Comparison of ENCODE assay signal across 8 cellular contexts in genomic region chr16:31451681-31452351, GRCh38. TPM values are rescaled to one million over a fixed set of nuclear protein-coding genes. Genes with fewer than 3 reads are reported as not detected.
A peak's percentile ranks its signal among the peaks of the same experiment; 100 is the strongest.
DNase-seq lines count a peak whose midpoint lies in the region; ATAC-seq and TF ChIP-seq lines count a peak whose summit lies in the region.

No MANE protein-coding gene starts in this region.

- peaks cover 5% of the 10 kb centered on the region for H3K36me3 ChIP-seq in OCI-LY3 (replicated peaks; ENCODE audit: low read depth, low read length)
- no peaks in the 10 kb centered on the region for H3K36me3 ChIP-seq in mesendoderm (ENCODE audit: control insufficient read depth, insufficient read depth, low read length)
- H3K36me3 ChIP-seq in aorta (ENCODE audit: control insufficient read depth in 1 of 2, insufficient read depth in 2 of 2, low read length in 1 of 2), result no peaks in the 10 kb centered on the region

- H3K79me2 ChIP-seq in OCI-LY3 (ENCODE audit: low read length) (peaks cover 18% of the 10 kb centered on the region), mesendoderm (ENCODE audit: control insufficient read depth, insufficient read depth, low read length) (peaks cover 8% of the 10 kb centered on the region)

- DNase-seq in DMS53 treated with DMSO at 0.1 percent for 48 hours (lab: John Stamatoyannopoulos, UW; ENCODE audit: unreplicated experiment), result peak; percentile 24
- peak; percentile 54 for DNase-seq in HK-2 (ENCODE audit: unreplicated experiment)
- peak; percentile 48 for DNase-seq in dedifferentiated amniotic fluid mesenchymal stem cell (ENCODE audit: extremely low spot score)
- peak; percentile 94 for DNase-seq in mesendoderm
- peak in 1 of 2 donors; percentile 81 for DNase-seq in aorta

- no CpG with 5 or more reads among the region's 11 CpGs for WGBS in mesendoderm (ENCODE audit: extremely low coverage, insufficient coverage, low lambda C conversion rate)
- WGBS in aorta, 2 donors, result 47 to 52% methylated on average over 11 of the region's 11 CpGs

- H2BK5ac ChIP-seq in mesendoderm (ENCODE audit: low read length), result no peak overlapping the region

- TF ChIP-seq CTCF in OCI-LY3 (IDR thresholded peaks at IDR 0.05; ENCODE audit: low read depth, low read length), result peak; percentile 29

- no peak overlapping the region for H2AK5ac ChIP-seq in mesendoderm (ENCODE audit: low read length)

- ATAC-seq in aorta (ENCODE audit: low FRiP score), result peak; percentile 61
- no peak for ATAC-seq in GM18520 (IDR thresholded peaks at IDR 0.05; ENCODE audit: unreplicated experiment)
- ATAC-seq in HG03175 (IDR thresholded peaks at IDR 0.05; ENCODE audit: unreplicated experiment), result no peak

- H4K20me1 ChIP-seq in OCI-LY3 (ENCODE audit: insufficient read depth, low read length), result peaks cover 13% of the 10 kb centered on the region

- no peak overlapping the region for H2BK15ac ChIP-seq in mesendoderm (replicated peaks; ENCODE audit: low read depth)

- H3K4me3 ChIP-seq in OCI-LY3 (ENCODE audit: low read length) (no peak overlapping the region), mesendoderm (ENCODE audit: low read length) (no peak overlapping the region), aorta (ENCODE audit: low read length in 2 of 2) (no peak overlapping the region)

- H3K4me2 ChIP-seq in OCI-LY3 (ENCODE audit: low read length) (peak overlapping the region; percentile 20), mesendoderm (ENCODE audit: low read length) (no peak overlapping the region)

- no peak overlapping the region for H4K8ac ChIP-seq in mesendoderm (ENCODE audit: low read depth, low read length)

- H3K27me3 ChIP-seq in OCI-LY3 (ENCODE audit: low read depth, low read length), result no peaks in the 10 kb centered on the region
- H3K27me3 ChIP-seq in mesendoderm (ENCODE audit: insufficient read depth, low read length, poor library complexity), result no peaks in the 10 kb centered on the region
- no peaks in the 10 kb centered on the region for H3K27me3 ChIP-seq in aorta (ENCODE audit: control insufficient read depth in 1 of 2, insufficient read depth in 2 of 2, low read length in 1 of 2)

- 0 out of 2 replicates have a peak, but pooled peaks cover 3% of the 10 kb centered on the region for H3K4me1 ChIP-seq in OCI-LY3 (ENCODE audit: low read length)
- H3K4me1 ChIP-seq in mesendoderm (ENCODE audit: control insufficient read depth, low read depth, low read length), result peaks cover 6% of the 10 kb centered on the region
- peaks cover 0 to 4% of the 10 kb centered on the region in 2 donors for H3K4me1 ChIP-seq in aorta (ENCODE audit: control insufficient read depth in 1 of 2, insufficient read depth in 2 of 2, low read length in 2 of 2)

- no peak overlapping the region for H3K27ac ChIP-seq in OCI-LY3 (ENCODE audit: low read length)
- no peak overlapping the region for H3K27ac ChIP-seq in mesendoderm (ENCODE audit: low read depth, low read length)
- no peak overlapping the region for H3K27ac ChIP-seq in aorta (ENCODE audit: low read depth in 1 of 2, low read length in 2 of 2)

- no peak overlapping the region for H3K18ac ChIP-seq in mesendoderm (ENCODE audit: low read length)

- H3K4ac ChIP-seq in mesendoderm (ENCODE audit: low read depth, low read length), result no peak overlapping the region

- intact Hi-C loops in aorta (cut with DNase I), result loop anchor here (10.0 kb wide), 1 partner anchor 423 kb away; the partner anchor contains the start of gene ZNF267 (in 2 of the 2)

- no peak overlapping the region for H3K23ac ChIP-seq in mesendoderm (ENCODE audit: low read length)

- no peak overlapping the region for H4K5ac ChIP-seq in mesendoderm (ENCODE audit: low read length)

- H2AFZ ChIP-seq in OCI-LY3 (ENCODE audit: low read depth, low read length), result no peak overlapping the region

- H3K9me3 ChIP-seq in OCI-LY3 (ENCODE audit: insufficient read depth, low read length), result no peaks in the 10 kb centered on the region
- no peaks in the 10 kb centered on the region for H3K9me3 ChIP-seq in aorta (ENCODE audit: control insufficient read depth, low read length)

- H3K9ac ChIP-seq in OCI-LY3 (ENCODE audit: low read length) (no peak overlapping the region), mesendoderm (ENCODE audit: low read length) (no peak overlapping the region)

- H2BK120ac ChIP-seq in mesendoderm (ENCODE audit: low read depth, low read length), result no peak overlapping the region

- H3K56ac ChIP-seq in mesendoderm (ENCODE audit: low read length), result no peak overlapping the region

- H3K79me1 ChIP-seq in mesendoderm (ENCODE audit: low read length), result peaks cover 11% of the 10 kb centered on the region

RNA-seq across cellular contexts. Expression of gene ARMC5, which starts 7.5 kb away (rescaled TPM):
- polyA plus RNA-seq in mesendoderm (2013, experiment 1 of 2), result 6.4 TPM
- polyA plus RNA-seq in mesendoderm (2013, experiment 2 of 2), result 6.8 TPM
- 1 to 10 TPM; 7.9 to 9.7 TPM for total RNA-seq in aorta
- 10 to 100 TPM in 1 of 2 donors, 1 to 10 TPM in 1; 2.1 to 14.1 TPM for polyA plus RNA-seq in aorta

RNA-seq across cellular contexts. Expression of gene ZNF843, which starts 9.2 kb away (rescaled TPM):
- polyA plus RNA-seq in mesendoderm (2013, experiment 1 of 2), result 0.06 TPM
- 0.06 TPM for polyA plus RNA-seq in mesendoderm (2013, experiment 2 of 2)
- 1 to 10 TPM in 1 of 2 donors, under 1 TPM in 1; 0.68 to 1.9 TPM for total RNA-seq in aorta
- polyA plus RNA-seq in aorta, result 1 to 10 TPM in 1 of 2 donors, under 1 TPM in 1; 0.50 to 1.0 TPM

RNA-seq across cellular contexts. Expression of gene TGFB1I1, which starts 20.1 kb away (rescaled TPM):
- 4.1 TPM for polyA plus RNA-seq in mesendoderm (2013, experiment 1 of 2)
- polyA plus RNA-seq in mesendoderm (2013, experiment 2 of 2), result 4.7 TPM
- 100 to 1,000 TPM; 166 to 240 TPM for total RNA-seq in aorta
- 100 to 1,000 TPM; 124 to 232 TPM for polyA plus RNA-seq in aorta

RNA-seq across cellular contexts. Expression of gene COX6A2, which starts 23.7 kb away (rescaled TPM):
- polyA plus RNA-seq in mesendoderm (2013, experiment 1 of 2), result 0.41 TPM
- 0.34 TPM for polyA plus RNA-seq in mesendoderm (2013, experiment 2 of 2)
- 1 to 10 TPM in 1 of 2 donors, not detected in 1; 3.0 TPM for total RNA-seq in aorta
- polyA plus RNA-seq in aorta, result 10 to 100 TPM in 1 of 2 donors, not detected in 1; 10.6 TPM

RNA-seq across cellular contexts. Expression of gene SLC5A2, which starts 31.1 kb away (rescaled TPM):
- 0.01 TPM for polyA plus RNA-seq in mesendoderm (2013, experiment 1 of 2)
- not detected for polyA plus RNA-seq in mesendoderm (2013, experiment 2 of 2)
- total RNA-seq in aorta, result under 1 TPM; 0.24 to 0.65 TPM
- polyA plus RNA-seq in aorta, result 1 to 10 TPM in 1 of 2 donors, not detected in 1; 2.3 TPM
